25 cellular contexts compared by ENCODE assay signal in the genomic region with DNA sequence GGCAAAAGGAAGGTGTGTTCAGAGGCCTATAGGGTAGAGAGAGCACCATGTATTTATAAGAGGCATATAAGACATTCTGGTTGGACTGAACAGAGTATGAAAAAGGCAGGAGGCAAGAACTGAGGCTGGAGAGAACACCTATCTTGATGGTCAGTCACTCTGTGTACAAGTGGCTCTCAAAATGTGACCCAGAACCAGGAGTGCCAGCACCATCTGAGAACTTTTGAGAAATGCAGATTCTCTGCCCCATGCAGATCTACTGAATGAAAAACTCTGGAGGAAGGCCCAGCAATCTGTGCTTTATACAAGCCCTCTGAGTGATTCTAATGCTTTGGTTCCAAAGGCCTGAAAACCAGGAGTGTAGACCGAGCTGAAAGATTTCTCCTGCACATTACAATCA.
"Had no signal": no experiment of that assay in that cellular context is flagged by ENCODE, and none has a peak within 500 bp of the region (broad histone marks: within the 10 kb centered on the region; RNA-seq: fewer than 3 reads in every experiment).

No MANE protein-coding gene starts in this region.

- H3K27ac Mint-ChIP-seq: activated B cell treated with CpG ODN at 0.5 μM for 24 hours; activated CD8-positive, alpha-beta T cell treated with anti-CD3 and anti-CD28 coated beads for 36 hours; activated naive CD8-positive, alpha-beta T cell; activated T-helper 17 cell treated with anti-CD3 and anti-CD28 coated beads, Interleukin-2, amount 50 U/mL, for 72 hours; T-helper 17 cell; T-helper 2 cell treated with Interferon-gamma antibody and Interleukin-4, amounts not matched to agents 5 μg/mL and 100 μg/mL, for 36 hours had no signal

- ATAC-seq: activated CD4-positive, CD25-positive, alpha-beta regulatory T cell treated with anti-CD3 and anti-CD28 coated beads, Interleukin-2, amount 50 U/mL, for 24 hours; activated CD8-positive, alpha-beta T cell treated with anti-CD3 and anti-CD28 coated beads for 36 hours; activated T-cell treated with anti-CD3 and anti-CD28 coated beads, Interleukin-2, amount 50 U/mL, for 4 hours; activated T-helper 17 cell treated with anti-CD3 and anti-CD28 coated beads, Interleukin-2, amount 50 U/mL, for 72 hours; T-helper 17 cell had no signal

- DNase-seq: activated B cell treated with CpG ODN at 0.5 μM for 24 hours; activated CD4-positive, alpha-beta T cell treated with anti-CD3 and anti-CD28 coated beads for 48 hours; activated CD4-positive, alpha-beta T cell treated with anti-CD3 and anti-CD28 coated beads, Interleukin-2, amount 50 U/mL, for 1 hour; activated CD4-positive, alpha-beta T cell treated with anti-CD3 and anti-CD28 coated beads, Interleukin-2, amount 50 U/mL, for 48 hours; activated CD8-positive, alpha-beta memory T cell treated with anti-CD3 and anti-CD28 coated beads for 24 hours; activated CD8-positive, alpha-beta T cell treated with anti-CD3 and anti-CD28 coated beads for 36 hours; activated effector memory CD4-positive, alpha-beta T cell treated with Interleukin-2 at 50 U/mL for 16 hours; activated gamma-delta T cell treated with Interleukin-2 at 50 U/mL for 16 hours; activated naive CD4-positive, alpha-beta T cell treated with anti-CD3 and anti-CD28 coated beads, Interleukin-2, amount 50 U/mL, for 16 hours; activated naive CD4-positive, alpha-beta T cell treated with Interleukin-2 at 50 U/mL for 16 hours; activated T-cell treated with anti-CD3 and anti-CD28 coated beads, Interleukin-2, amount 50 U/mL, for 4 hours; amniotic stem cell; anterior cingulate cortex; brain microvascular endothelial cell; caudate nucleus; cortex of kidney; effector CD8-positive, alpha-beta T cell; T-helper 1 cell; T-helper 17 cell; WERI-Rb-1 had no signal

- H3K9me3 Mint-ChIP-seq: T-helper 2 cell treated with Interferon-gamma antibody and Interleukin-4, amounts not matched to agents 5 μg/mL and 100 μg/mL, for 36 hours had no signal

- H3K4me1 Mint-ChIP-seq: activated B cell treated with CpG ODN at 0.5 μM for 24 hours; activated T-helper 17 cell treated with anti-CD3 and anti-CD28 coated beads, Interleukin-2, amount 50 U/mL, for 72 hours; T-helper 17 cell had no signal

- H3K27ac ChIP-seq: brain microvascular endothelial cell, epithelial cell of prostate, WERI-Rb-1 had no signal

- H3K4me3 Mint-ChIP-seq: activated B cell treated with CpG ODN at 0.5 μM for 24 hours; activated CD8-positive, alpha-beta T cell treated with anti-CD3 and anti-CD28 coated beads for 36 hours; activated naive CD8-positive, alpha-beta T cell; activated T-cell treated with anti-CD3 and anti-CD28 coated beads, Interleukin-2, amount 50 U/mL, for 4 hours; activated T-helper 17 cell treated with anti-CD3 and anti-CD28 coated beads, Interleukin-2, amount 50 U/mL, for 72 hours; T-helper 17 cell; T-helper 2 cell treated with Interferon-gamma antibody and Interleukin-4, amounts not matched to agents 5 μg/mL and 100 μg/mL, for 36 hours had no signal

- H3K36me3 ChIP-seq: brain microvascular endothelial cell, WERI-Rb-1 had no signal

- H3K27me3 ChIP-seq: brain microvascular endothelial cell had no signal

- H3K27me3 Mint-ChIP-seq: activated B cell treated with CpG ODN at 0.5 μM for 24 hours; activated T-helper 17 cell treated with anti-CD3 and anti-CD28 coated beads, Interleukin-2, amount 50 U/mL, for 72 hours; T-helper 17 cell had no signal

- H3K36me3 Mint-ChIP-seq: activated naive CD8-positive, alpha-beta T cell had no signal
